In genomic region chr13:43963726-43964125, GRCh38 we compare ENCODE assay signal across 16 cellular contexts.
DNase-seq lines count a peak whose midpoint lies in the region; ATAC-seq and TF ChIP-seq lines count a peak whose summit lies in the region.
"Had no signal": no experiment of that assay in that cellular context is flagged by ENCODE, and none has a peak within 500 bp of the region (broad histone marks: within the 10 kb centered on the region; RNA-seq: fewer than 3 reads in every experiment).

No MANE protein-coding gene starts in this region.

- DNase-seq in left cardiac atrium (peak; percentile 32), Right ventricle myocardium inferior (ENCODE audit: missing footprints) (no peak), NB4 (ENCODE audit: low read depth) (peak; percentile 4), testis (peak; percentile 82), mucosa of gallbladder (ENCODE audit: low spot score) (no peak), CD14-positive monocyte (ENCODE audit: low spot score) (no peak)
- DNase-seq: activated CD4-positive, CD25-positive, alpha-beta regulatory T cell; adrenal gland; dermis blood vessel endothelial cell; foreskin melanocyte; NCI-H146; NCI-H774; uterus had no signal

- no peaks in the 10 kb centered on the region for H3K36me3 ChIP-seq in testis (ENCODE audit: low read depth, missing control alignments)
- H3K36me3 ChIP-seq: adrenal gland, uterus had no signal

- H3K27me3 Mint-ChIP-seq in CD14-positive monocyte (ENCODE audit: low read depth in 3 of 3): no peaks in the 10 kb centered on the region

- peaks cover 19% of the 10 kb centered on the region for H3K4me1 ChIP-seq in testis
- H3K4me1 ChIP-seq: adrenal gland, uterus had no signal

- H3K9me3 ChIP-seq in testis: no peaks in the 10 kb centered on the region
- H3K9me3 ChIP-seq: adrenal gland, uterus had no signal

- H3K36me3 Mint-ChIP-seq in CD14-positive monocyte: no peaks in the 10 kb centered on the region
- H3K36me3 Mint-ChIP-seq: IgD-negative memory B cell had no signal

- no peaks in the 10 kb centered on the region for H3K27me3 ChIP-seq in testis
- H3K27me3 ChIP-seq: adrenal gland, uterus had no signal

- H3K4me3 ChIP-seq in NB4 (ENCODE audit: low read depth, low read length): no peak overlapping the region
- no peak overlapping the region for H3K4me3 ChIP-seq in testis
- H3K4me3 ChIP-seq: adrenal gland, uterus had no signal

- H3K4me3 Mint-ChIP-seq in CD14-positive monocyte: no peak overlapping the region
- H3K4me3 Mint-ChIP-seq: IgD-negative memory B cell had no signal

- H3K27ac Mint-ChIP-seq in CD14-positive monocyte: no peak overlapping the region
- H3K27ac Mint-ChIP-seq: IgD-negative memory B cell had no signal

- H3K9me3 Mint-ChIP-seq in CD14-positive monocyte: peaks cover 2 to 7% (median 4%) of the 10 kb centered on the region in 7 donors
- H3K9me3 Mint-ChIP-seq: IgD-negative memory B cell had no signal

- ATAC-seq in left cardiac atrium (peak in 1 of 2 donors; percentile 52), Right ventricle myocardium inferior (no peak), esophagus mucosa (peak; percentile 26), HG03432 (IDR thresholded peaks at IDR 0.05; ENCODE audit: unreplicated experiment) (no peak)

- TF ChIP-seq POLR2A in NB4 (IDR thresholded peaks at IDR 0.05; ENCODE audit: extremely low read depth, insufficient read length) (no peak), testis (IDR thresholded peaks at IDR 0.05) (no peak)

- H3K4me1 Mint-ChIP-seq in CD14-positive monocyte: no peaks in the 10 kb centered on the region
- H3K4me1 Mint-ChIP-seq: IgD-negative memory B cell had no signal

- WGBS in testis, 2 donors: 61 to 64% methylated on average over 4 of the region's 4 CpGs

- TF ChIP-seq CTCF in NB4 (IDR thresholded peaks at IDR 0.05; ENCODE audit: low read depth, low read length) (no peak), testis (IDR thresholded peaks at IDR 0.05) (peak in 2 of 3 experiments; percentile 10 to 11), CD14-positive monocyte (IDR thresholded peaks at IDR 0.05) (no peak)

- peak overlapping the region in 1 of 2 donors; percentile 46 for H3K27ac ChIP-seq in testis
- H3K27ac ChIP-seq: adrenal gland, uterus had no signal

- intact Hi-C loops in left cardiac atrium (cut with DNase I) (no loop called here), Right ventricle myocardium inferior (cut with DNase I) (no loop called here), testis (cut with DNase I; ENCODE audit: low total_unique reads) (no loop called here), CD14-positive monocyte (cut with micrococcal nuclease) (no loop called here)

Comparison
In these comparisons a context has a peak if more than half of its experiments do, and no peak if none do; other contexts are left out.
1. DNase-seq: peak in left cardiac atrium (single experiment), NB4 (single experiment) and testis (single experiment); none in Right ventricle myocardium inferior (single experiment), mucosa of gallbladder (single experiment) and CD14-positive monocyte (single experiment).
2. CTCF ChIP-seq: peak in testis (2 of 3); none in NB4 (single experiment) and CD14-positive monocyte (single experiment).